Comparison of ENCODE assay signal across 8 cellular contexts in genomic region chr20:31514154-31515071, GRCh38. TPM values are rescaled to one million over a fixed set of nuclear protein-coding genes. Genes with fewer than 3 reads are reported as not detected.
A peak's percentile ranks its signal among the peaks of the same experiment; 100 is the strongest.
DNase-seq lines count a peak whose midpoint lies in the region; ATAC-seq and TF ChIP-seq lines count a peak whose summit lies in the region.

Gene HM13 (plus strand): TSS chr20:31514442. CDS start chr20:31514552, 110 bp downstream.

- under 1% methylated on average over 86 of the region's 86 CpGs for WGBS in HUES64

- peak within 1 kb of the TSS; percentile 82 for H2AFZ ChIP-seq in OCI-LY3 (ENCODE audit: low read depth, low read length)

- peak; percentile 84 for ATAC-seq in GM21423 (IDR thresholded peaks at IDR 0.05; ENCODE audit: unreplicated experiment)

- H3K36me3 ChIP-seq in HUES64 (ENCODE audit: insufficient read depth, low read length) (peaks cover 14% of the 10 kb centered on the region), OCI-LY3 (replicated peaks; ENCODE audit: low read depth, low read length) (peaks cover 31% of the 10 kb centered on the region), mucosa of rectum (ENCODE audit: control insufficient read depth in 2 of 2, insufficient read depth in 2 of 2, low read length in 2 of 2) (peaks cover 0 to 2% of the 10 kb centered on the region in 2 donors)

- peak within 1 kb of the TSS; percentile 71 for H3K27ac ChIP-seq in HUES64 (ENCODE audit: low read depth, low read length)
- H3K27ac ChIP-seq in OCI-LY3 (ENCODE audit: low read length) = peak within 1 kb of the TSS; percentile 38
- peak within 1 kb of the TSS; percentile 68 to 87 for H3K27ac ChIP-seq in mucosa of rectum (ENCODE audit: low read depth in 2 of 2, low read length in 2 of 2)

- H3K79me2 ChIP-seq in OCI-LY3 (ENCODE audit: low read length) = peaks cover 52% of the 10 kb centered on the region

- peaks cover 31% of the 10 kb centered on the region for H4K20me1 ChIP-seq in OCI-LY3 (ENCODE audit: insufficient read depth, low read length)

- peak within 1 kb of the TSS; percentile 90 for H3K9ac ChIP-seq in HUES64 (ENCODE audit: low read depth, low read length)
- H3K9ac ChIP-seq in OCI-LY3 (ENCODE audit: low read length) = peak within 1 kb of the TSS; percentile 90
- peak within 1 kb of the TSS; percentile 79 to 94 for H3K9ac ChIP-seq in mucosa of rectum (ENCODE audit: low read depth in 1 of 2, low read length in 2 of 2)

- H3K4me3 ChIP-seq in HUES64 (ENCODE audit: low read length) (peak within 1 kb of the TSS; percentile 91), OCI-LY3 (ENCODE audit: low read length) (peak within 1 kb of the TSS; percentile 83), epithelial cell of proximal tubule (ENCODE audit: low read depth, low read length) (peak within 1 kb of the TSS; percentile 84), mucosa of rectum (ENCODE audit: low read length in 2 of 2) (peak within 1 kb of the TSS; percentile 95)

- TF ChIP-seq CTCF in OCI-LY3 (IDR thresholded peaks at IDR 0.05; ENCODE audit: low read depth, low read length) = peak; percentile 85
- peak; percentile 94 for TF ChIP-seq CTCF in epithelial cell of proximal tubule (conservative IDR thresholded peaks at IDR 0.05; ENCODE audit: low read depth, low read length)

- H3K27me3 ChIP-seq in HUES64 (ENCODE audit: insufficient read depth, low read length) = no peaks in the 10 kb centered on the region
- no peaks in the 10 kb centered on the region for H3K27me3 ChIP-seq in OCI-LY3 (ENCODE audit: low read depth, low read length)
- no peaks in the 10 kb centered on the region for H3K27me3 ChIP-seq in mucosa of rectum (ENCODE audit: control insufficient read depth in 2 of 2, insufficient read depth in 2 of 2, low read length in 2 of 2)

- H3K4me1 ChIP-seq in HUES64 (ENCODE audit: insufficient read depth, low read length) (peaks cover 19% of the 10 kb centered on the region), OCI-LY3 (ENCODE audit: low read length) (peaks cover 14% of the 10 kb centered on the region), mucosa of rectum (ENCODE audit: control insufficient read depth in 2 of 2, insufficient read depth in 2 of 2, low read length in 2 of 2) (peaks cover 24 to 25% of the 10 kb centered on the region in 2 donors)

- peak; percentile 99 for DNase-seq in DMS 273 (lab: John Stamatoyannopoulos, UW; ENCODE audit: unreplicated experiment)
- peak; percentile 78 for DNase-seq in activated T-cell treated with anti-CD3 and anti-CD28 coated beads for 4 hours
- no peak for DNase-seq in epithelial cell of proximal tubule (ENCODE audit: low read depth)
- peak; percentile 92 for DNase-seq in stimulated activated CD8-positive, alpha-beta memory T cell treated with anti-CD3 and anti-CD28 coated beads, Interleukin-4, amount 100 ng/mL, for 48 hours

- peak within 1 kb of the TSS; percentile 99 for H3K4me2 ChIP-seq in OCI-LY3 (ENCODE audit: low read length)

- H3K9me3 ChIP-seq in HUES64 (ENCODE audit: insufficient read depth, low read depth, low read length) (no peaks in the 10 kb centered on the region), OCI-LY3 (ENCODE audit: insufficient read depth, low read length) (no peaks in the 10 kb centered on the region), mucosa of rectum (ENCODE audit: control insufficient read depth in 2 of 2, low read length in 2 of 2) (no peaks in the 10 kb centered on the region)

RNA-seq across cellular contexts. Expression of gene HM13, which starts in this region (rescaled TPM):
- 88.7 TPM for polyA plus RNA-seq in HUES64 (2013, experiment 1 of 2)
- 72.9 TPM for polyA plus RNA-seq in HUES64 (2013, experiment 2 of 2)
- 61.1 and 104 TPM in 2 replicates for total RNA-seq in epithelial cell of proximal tubule
